Comparison of ENCODE assay signal across 15 cellular contexts in genomic region chr21:15406791-15407190, GRCh38.
"Had no signal": no experiment of that assay in that cellular context is flagged by ENCODE, and none has a peak within 500 bp of the region (broad histone marks: within the 10 kb centered on the region; RNA-seq: fewer than 3 reads in every experiment).

No MANE protein-coding gene starts in this region.

- ATAC-seq: left ventricle myocardium superior; stimulated activated memory B cell treated with anti-CD40 and anti-IgM and Interleukin-4, amounts not matched to agents 10 μg/mL and 1 μg/mL and 100 μg/mL, for 72 hours; WTC11 had no signal

- H3K9me3 ChIP-seq: pancreas, thyroid gland, uterus had no signal

- H3K27me3 ChIP-seq: brain microvascular endothelial cell, pancreas, thyroid gland, uterus had no signal

- DNase-seq: activated CD4-positive, alpha-beta T cell treated with anti-CD3 and anti-CD28 coated beads for 48 hours; activated CD8-positive, alpha-beta memory T cell treated with anti-CD3 and anti-CD28 coated beads for 24 hours; activated gamma-delta T cell treated with Interleukin-2 at 50 U/mL for 16 hours; brain microvascular endothelial cell; cortex of kidney; effector CD4-positive, alpha-beta T cell; head of caudate nucleus; immature natural killer cell; left ventricle myocardium superior; stimulated activated CD4-positive, alpha-beta T cell treated with anti-CD3 and anti-CD28 coated beads, Interleukin-2, amount 100 ng/mL, for 48 hours; thyroid gland; uterus had no signal

- H3K4me3 ChIP-seq: pancreas, thyroid gland, uterus had no signal

- H3K4me1 ChIP-seq: pancreas, thyroid gland, uterus had no signal

- H3K27ac ChIP-seq: brain microvascular endothelial cell, pancreas, thyroid gland, uterus had no signal

- H3K36me3 ChIP-seq: brain microvascular endothelial cell, pancreas, thyroid gland, uterus had no signal
